19 cellular contexts compared by ENCODE assay signal in the genomic region with DNA sequence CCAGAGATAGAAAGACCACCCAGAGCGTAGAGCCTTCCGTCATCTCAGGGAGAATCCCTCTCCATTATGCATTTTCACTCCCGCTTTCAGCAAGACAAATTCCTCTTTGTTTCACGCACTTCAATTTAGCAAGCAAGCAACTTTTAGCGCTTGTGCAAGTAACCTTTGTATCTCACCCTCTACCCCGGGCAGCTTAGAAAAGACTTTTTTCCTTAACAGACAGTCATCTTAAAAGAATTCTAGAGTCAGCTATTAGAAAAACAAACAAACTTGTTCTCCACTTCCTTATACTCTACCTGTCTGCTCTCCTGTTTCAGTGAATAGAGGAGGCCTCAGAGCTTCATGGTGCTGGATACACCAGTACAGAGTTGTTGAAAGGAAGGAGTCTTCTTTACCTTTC. TPM values are rescaled to one million over a fixed set of nuclear protein-coding genes. Genes with fewer than 3 reads are reported as not detected.
DNase-seq lines count a peak whose midpoint lies in the region; ATAC-seq, FAIRE-seq and TF ChIP-seq lines count a peak whose summit lies in the region.
"Had no signal": no experiment of that assay in that cellular context is flagged by ENCODE, and none has a peak within 500 bp of the region (broad histone marks: within the 10 kb centered on the region; RNA-seq: fewer than 3 reads in every experiment).

No MANE protein-coding gene starts in this region.

- H3K27ac ChIP-seq in duodenal mucosa (ENCODE audit: low read depth, low read length) (peak overlapping the region; percentile 39), lung (ENCODE audit: low read depth in 1 of 2, low read length in 1 of 2) (no peak overlapping the region), testis (no peak overlapping the region)
- H3K27ac ChIP-seq: left ventricle myocardium inferior, neutrophil, thoracic aorta had no signal

- H3K4me3 Mint-ChIP-seq in natural killer cell treated with Interleukin-12 subunit alpha and Interleukin-12 subunit beta and Interleukin-15 and Interleukin-18, amount 100 ng/mL, for 72 hours: no peak overlapping the region
- H3K4me3 Mint-ChIP-seq: activated T-cell treated with anti-CD3 and anti-CD28 coated beads, Interleukin-2, amount 50 U/mL, for 72 hours; CD4-positive, alpha-beta T cell; T-cell had no signal

- intact Hi-C loops in testis (cut with DNase I; ENCODE audit: low total_unique reads): no loop called here

- WGBS in lung, 2 donors: 79 to 87% methylated on average over 6 of the region's 6 CpGs
- WGBS in testis, 2 donors: 86% methylated on average over 6 of the region's 6 CpGs

- no peak overlapping the region for H3K27ac Mint-ChIP-seq in natural killer cell treated with Interleukin-12 subunit alpha and Interleukin-12 subunit beta and Interleukin-15 and Interleukin-18, amount 100 ng/mL, for 72 hours
- H3K27ac Mint-ChIP-seq: activated T-cell treated with anti-CD3 and anti-CD28 coated beads, Interleukin-2, amount 50 U/mL, for 72 hours; CD4-positive, alpha-beta T cell; T-cell had no signal

- no peaks in the 10 kb centered on the region for H3K27me3 Mint-ChIP-seq in natural killer cell treated with Interleukin-12 subunit alpha and Interleukin-12 subunit beta and Interleukin-15 and Interleukin-18, amount 100 ng/mL, for 72 hours
- H3K27me3 Mint-ChIP-seq: CD4-positive, alpha-beta T cell had no signal

- no peaks in the 10 kb centered on the region for H3K36me3 ChIP-seq in duodenal mucosa (ENCODE audit: control insufficient read depth in 1 of 2, insufficient read depth in 2 of 2, low read length in 2 of 2)
- H3K36me3 ChIP-seq in lung (ENCODE audit: control insufficient read depth in 2 of 2, insufficient read depth in 2 of 2, low read length in 2 of 2): no peaks in the 10 kb centered on the region
- H3K36me3 ChIP-seq in testis (ENCODE audit: low read depth, missing control alignments): no peaks in the 10 kb centered on the region
- H3K36me3 ChIP-seq: left ventricle myocardium inferior, neutrophil, thoracic aorta had no signal

- no peak for FAIRE-seq in urothelium cell line (lab: Jason Lieb, UNC)
- FAIRE-seq: GM18507 had no signal

- no peaks in the 10 kb centered on the region for H3K36me3 Mint-ChIP-seq in natural killer cell treated with Interleukin-12 subunit alpha and Interleukin-12 subunit beta and Interleukin-15 and Interleukin-18, amount 100 ng/mL, for 72 hours
- H3K36me3 Mint-ChIP-seq: T-cell had no signal

- no peaks in the 10 kb centered on the region for H3K9me3 ChIP-seq in duodenal mucosa (ENCODE audit: control insufficient read depth in 1 of 2, low read length in 2 of 2)
- peaks cover 0 to 3% of the 10 kb centered on the region in 2 donors for H3K9me3 ChIP-seq in lung (ENCODE audit: control insufficient read depth in 2 of 2, insufficient read depth in 1 of 2, low read length in 1 of 2)
- H3K9me3 ChIP-seq in testis: no peaks in the 10 kb centered on the region
- H3K9me3 ChIP-seq: left ventricle myocardium inferior, neutrophil, thoracic aorta had no signal

- peak; percentile 16 for DNase-seq in SIG-M5 treated with dmso at 0.1 percent for 504 hours (lab: John Stamatoyannopoulos, UW; ENCODE audit: unreplicated experiment)
- DNase-seq in SIG-M5 (lab: John Stamatoyannopoulos, UW): no peak
- DNase-seq in lung (ENCODE audit: low spot score): no peak
- DNase-seq in urothelium cell line (ENCODE audit: low spot score): peak; percentile 23
- no peak for DNase-seq in natural killer cell treated with Interleukin-12 subunit alpha and Interleukin-12 subunit beta and Interleukin-15 and Interleukin-18, amount 100 ng/mL, for 72 hours (ENCODE audit: low spot score)
- DNase-seq in testis: no peak
- DNase-seq: 8988T; activated T-cell treated with anti-CD3 and anti-CD28 coated beads, Interleukin-2, amount 50 U/mL, for 72 hours; amygdala; CD4-positive, alpha-beta T cell; GF-D8; left ventricle myocardium inferior; NCI-H2107; T-cell had no signal

- H3K9ac ChIP-seq in duodenal mucosa (ENCODE audit: low read depth in 1 of 2, low read length in 2 of 2): peak overlapping the region in 1 of 2 donors; percentile 27

- no peak for TF ChIP-seq POLR2A in testis (IDR thresholded peaks at IDR 0.05)

- H3K27me3 ChIP-seq in duodenal mucosa (ENCODE audit: control insufficient read depth in 1 of 2, insufficient read depth in 2 of 2, low read length in 2 of 2) (no peaks in the 10 kb centered on the region), lung (ENCODE audit: control insufficient read depth, insufficient read depth) (no peaks in the 10 kb centered on the region), testis (no peaks in the 10 kb centered on the region)
- H3K27me3 ChIP-seq: neutrophil had no signal

- H3K4me3 ChIP-seq in duodenal mucosa (ENCODE audit: low read depth in 1 of 2, low read length in 2 of 2) (peak overlapping the region; percentile 14 to 32), lung (no peak overlapping the region), testis (no peak overlapping the region)
- H3K4me3 ChIP-seq: left ventricle myocardium inferior, thoracic aorta had no signal

- no peaks in the 10 kb centered on the region for H3K4me1 Mint-ChIP-seq in natural killer cell treated with Interleukin-12 subunit alpha and Interleukin-12 subunit beta and Interleukin-15 and Interleukin-18, amount 100 ng/mL, for 72 hours (ENCODE audit: low read depth in 2 of 2)

- H3K4me1 ChIP-seq in duodenal mucosa (ENCODE audit: control insufficient read depth in 1 of 2, insufficient read depth in 2 of 2, low read length in 2 of 2): peaks cover 0 to 32% of the 10 kb centered on the region in 2 donors
- no peaks in the 10 kb centered on the region for H3K4me1 ChIP-seq in lung (ENCODE audit: control insufficient read depth in 2 of 2, insufficient read depth in 2 of 2, low read length in 2 of 2)
- no peaks in the 10 kb centered on the region for H3K4me1 ChIP-seq in testis
- H3K4me1 ChIP-seq: left ventricle myocardium inferior had no signal

- TF ChIP-seq CTCF in lung (IDR thresholded peaks at IDR 0.05; ENCODE audit: control extremely low read depth, extremely low read depth) (no peak), testis (IDR thresholded peaks at IDR 0.05) (no peak)

- H3K9me3 Mint-ChIP-seq in natural killer cell treated with Interleukin-12 subunit alpha and Interleukin-12 subunit beta and Interleukin-15 and Interleukin-18, amount 100 ng/mL, for 72 hours: no peaks in the 10 kb centered on the region
- H3K9me3 Mint-ChIP-seq: activated T-cell treated with anti-CD3 and anti-CD28 coated beads, Interleukin-2, amount 50 U/mL, for 72 hours; CD4-positive, alpha-beta T cell; T-cell had no signal

- ATAC-seq in lung (ENCODE audit: insufficient read depth, low FRiP score) (peak; percentile 66), GM19395 (IDR thresholded peaks at IDR 0.05; ENCODE audit: unreplicated experiment) (no peak)
- no peak for ATAC-seq in natural killer cell treated with Interleukin-12 subunit alpha and Interleukin-12 subunit beta and Interleukin-15 and Interleukin-18, amount 100 ng/mL, for 72 hours
- ATAC-seq: activated T-cell treated with anti-CD3 and anti-CD28 coated beads, Interleukin-2, amount 50 U/mL, for 72 hours; T-cell had no signal

RNA-seq across cellular contexts. Expression of a gene that starts 12.1 kb away (rescaled TPM):
- total RNA-seq in lung: 1 to 10 TPM; 6.0 to 8.3 TPM
- polyA plus RNA-seq in lung: 1 to 10 TPM; 2.5 to 2.7 TPM
- 1 to 10 TPM; 4.9 to 5.7 TPM for total RNA-seq in natural killer cell treated with Interleukin-12 subunit alpha and Interleukin-12 subunit beta and Interleukin-15 and Interleukin-18, amount 100 ng/mL, for 72 hours
- total RNA-seq in testis: 10 to 100 TPM in 1 of 2 donors, 1 to 10 TPM in 1; 9.3 to 11.5 TPM
- polyA plus RNA-seq in testis (ENCODE audit: insufficient read depth, low read depth, low replicate concordance): 4.0 TPM

Comparison
In these comparisons a context has a peak if more than half of its experiments do, and no peak if none do; other contexts are left out.
1. DNase-seq: peak in SIG-M5 treated with dmso at 0.1 percent for 504 hours (single experiment) and urothelium cell line (single experiment); none in SIG-M5 (single experiment), lung (single experiment), natural killer cell treated with Interleukin-12 subunit alpha and Interleukin-12 subunit beta and Interleukin-15 and Interleukin-18, amount 100 ng/mL, for 72 hours (single experiment) and testis (single experiment).
2. H3K4me3 ChIP-seq: peak in duodenal mucosa (2 of 2); none in lung (single experiment) and testis (0 of 2).